10 cellular contexts compared by ENCODE assay signal in the genomic region with DNA sequence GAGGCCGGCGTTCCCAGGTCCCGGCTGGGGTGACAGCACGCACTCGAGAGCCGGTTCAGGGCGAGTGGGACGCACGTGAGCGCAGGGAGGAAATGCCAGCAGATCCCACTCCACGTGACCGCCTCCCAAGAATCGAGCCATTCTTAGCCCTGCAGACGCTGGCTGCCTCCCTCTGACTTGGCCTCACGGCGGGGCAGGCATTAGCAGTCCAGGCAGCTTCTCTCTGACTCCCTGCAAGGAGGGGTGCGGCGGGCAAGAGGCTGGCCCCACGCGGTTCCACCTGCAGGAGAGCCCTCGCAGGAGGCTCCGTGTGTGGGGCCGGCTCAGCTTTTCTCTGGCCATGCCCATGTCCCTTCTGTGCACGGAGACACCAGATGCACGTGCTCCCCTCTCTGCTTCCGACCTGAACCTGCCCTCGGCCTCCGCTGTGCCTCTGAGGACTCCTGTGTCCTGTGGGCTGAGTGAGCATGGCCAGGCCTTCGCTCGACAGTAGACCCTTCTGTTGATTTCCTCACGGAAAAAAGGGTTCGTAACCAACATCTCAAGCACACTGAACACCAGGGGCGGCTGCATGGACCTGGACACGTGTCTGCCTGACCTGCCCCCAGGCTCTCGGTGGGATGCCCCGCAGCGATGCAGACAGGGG. TPM values are rescaled to one million over a fixed set of nuclear protein-coding genes. Genes with fewer than 3 reads are reported as not detected.
DNase-seq lines count a peak whose midpoint lies in the region; ATAC-seq and TF ChIP-seq lines count a peak whose summit lies in the region.
"Had no signal": no experiment of that assay in that cellular context is flagged by ENCODE, and none has a peak within 500 bp of the region (broad histone marks: within the 10 kb centered on the region; RNA-seq: fewer than 3 reads in every experiment).

No MANE protein-coding gene starts in this region.

- CTCF ChIA-PET in CD4-positive, alpha-beta T cell (lab: Charles Lee), result interaction anchor here (1.5 to 2.3 kb wide), 2 partner anchors 10 to 11 kb away, joined by 4 to 5 read pairs; a partner anchor contains a TSS

- H3K4me3 ChIP-seq in left ventricle myocardium inferior, result peak overlapping the region; percentile 69

- no peak for TF ChIP-seq CTCF in CD4-positive, alpha-beta T cell (IDR thresholded peaks at IDR 0.05)
- TF ChIP-seq CTCF in left ventricle myocardium inferior (IDR thresholded peaks at IDR 0.05; ENCODE audit: borderline replicate concordance), result no peak
- no peak for TF ChIP-seq CTCF in omental fat pad (IDR thresholded peaks at IDR 0.05)

- H3K9me3 ChIP-seq in CD4-positive, alpha-beta T cell (ENCODE audit: control insufficient read depth, low read length), result no peaks in the 10 kb centered on the region
- H3K9me3 ChIP-seq in left ventricle myocardium inferior (replicated peaks), result no peaks in the 10 kb centered on the region

- peak overlapping the region; percentile 86 for H3K27ac Mint-ChIP-seq in CD4-positive, alpha-beta T cell
- H3K27ac Mint-ChIP-seq in activated T-helper 1 cell treated with anti-CD3 and anti-CD28 coated beads, Interleukin-12 subunit alpha, Interleukin-12 subunit beta, Interleukin-2, Interleukin-4 antibody, amounts not matched to agents 30 ng/mL and 10 ng/mL and 1 ng/mL, durations not matched to agents 14 hours and 24 hours and 36 hours, result no peak overlapping the region

- POLR2A ChIA-PET in CD4-positive, alpha-beta T cell (lab: Charles Lee), result interaction anchor here (0.9 to 2.3 kb wide), 4 partner anchors 10 to 84 kb away, joined by 3 to 11 read pairs (median 7); a partner anchor contains a TSS

- no peak for ATAC-seq in CD4-positive, alpha-beta T cell (ENCODE audit: poor library complexity)
- ATAC-seq in GM19397 (IDR thresholded peaks at IDR 0.05; ENCODE audit: unreplicated experiment) (no peak), omental fat pad (ENCODE audit: low FRiP score) (no peak)

- no peaks in the 10 kb centered on the region for H3K9me3 Mint-ChIP-seq in CD4-positive, alpha-beta T cell
- H3K9me3 Mint-ChIP-seq in activated T-helper 1 cell treated with anti-CD3 and anti-CD28 coated beads, Interleukin-12 subunit alpha, Interleukin-12 subunit beta, Interleukin-2, Interleukin-4 antibody, amounts not matched to agents 30 ng/mL and 10 ng/mL and 1 ng/mL, durations not matched to agents 14 hours and 24 hours and 36 hours, result no peaks in the 10 kb centered on the region

- peaks cover 22% of the 10 kb centered on the region for H3K36me3 Mint-ChIP-seq in CD4-positive, alpha-beta T cell (ENCODE audit: low read depth)
- no peaks in the 10 kb centered on the region for H3K36me3 Mint-ChIP-seq in activated T-helper 1 cell treated with anti-CD3 and anti-CD28 coated beads, Interleukin-12 subunit alpha, Interleukin-12 subunit beta, Interleukin-2, Interleukin-4 antibody, amounts not matched to agents 30 ng/mL and 10 ng/mL and 1 ng/mL, durations not matched to agents 14 hours and 24 hours and 36 hours (ENCODE audit: low read depth)

- intact Hi-C loops in CD4-positive, alpha-beta T cell (cut with DNase I, micrococcal nuclease), result no loop called here
- intact Hi-C loops in activated T-helper 1 cell treated with anti-CD3 and anti-CD28 coated beads, Interleukin-12 subunit alpha, Interleukin-12 subunit beta, Interleukin-2, Interleukin-4 antibody, amounts not matched to agents 30 ng/mL and 10 ng/mL and 1 ng/mL, durations not matched to agents 14 hours and 24 hours and 36 hours (cut with micrococcal nuclease), result no loop called here
- intact Hi-C loops in left ventricle myocardium inferior (cut with micrococcal nuclease), result no loop called here

- peaks cover 42% of the 10 kb centered on the region for H3K4me1 Mint-ChIP-seq in CD4-positive, alpha-beta T cell (ENCODE audit: low read depth)
- H3K4me1 Mint-ChIP-seq in activated T-helper 1 cell treated with anti-CD3 and anti-CD28 coated beads, Interleukin-12 subunit alpha, Interleukin-12 subunit beta, Interleukin-2, Interleukin-4 antibody, amounts not matched to agents 30 ng/mL and 10 ng/mL and 1 ng/mL, durations not matched to agents 14 hours and 24 hours and 36 hours (ENCODE audit: low read depth), result peaks cover 9% of the 10 kb centered on the region

- H3K4me3 Mint-ChIP-seq in CD4-positive, alpha-beta T cell, result peak overlapping the region; percentile 95
- peak overlapping the region; percentile 77 for H3K4me3 Mint-ChIP-seq in activated T-helper 1 cell treated with anti-CD3 and anti-CD28 coated beads, Interleukin-12 subunit alpha, Interleukin-12 subunit beta, Interleukin-2, Interleukin-4 antibody, amounts not matched to agents 30 ng/mL and 10 ng/mL and 1 ng/mL, durations not matched to agents 14 hours and 24 hours and 36 hours

- H3K27me3 Mint-ChIP-seq in CD4-positive, alpha-beta T cell, result no peaks in the 10 kb centered on the region
- H3K27me3 Mint-ChIP-seq in activated T-helper 1 cell treated with anti-CD3 and anti-CD28 coated beads, Interleukin-12 subunit alpha, Interleukin-12 subunit beta, Interleukin-2, Interleukin-4 antibody, amounts not matched to agents 30 ng/mL and 10 ng/mL and 1 ng/mL, durations not matched to agents 14 hours and 24 hours and 36 hours (ENCODE audit: insufficient read depth), result no peaks in the 10 kb centered on the region

- peaks cover 84% of the 10 kb centered on the region for H3K4me1 ChIP-seq in left ventricle myocardium inferior
- H3K4me1 ChIP-seq: parathyroid adenoma had no signal

- no peak for DNase-seq in CD4-positive, alpha-beta T cell
- DNase-seq in activated T-helper 1 cell treated with anti-CD3 and anti-CD28 coated beads, Interleukin-12 subunit alpha, Interleukin-12 subunit beta, Interleukin-2, Interleukin-4 antibody, amounts not matched to agents 30 ng/mL and 10 ng/mL and 1 ng/mL, durations not matched to agents 14 hours and 24 hours and 36 hours (ENCODE audit: low spot score), result no peak
- DNase-seq in left ventricle myocardium inferior (peak; percentile 44), renal cortical epithelial cell (ENCODE audit: low read depth) (peak; percentile 15), DMS 273 (lab: John Stamatoyannopoulos, UW; ENCODE audit: unreplicated experiment) (no peak), NCI-H345 (lab: John Stamatoyannopoulos, UW) (no peak), omental fat pad (ENCODE audit: low spot score) (no peak)
- DNase-seq: NCI-H187 treated with DMSO at 0.1 percent for 48 hours had no signal

- H3K36me3 ChIP-seq in left ventricle myocardium inferior, result peaks cover 19% of the 10 kb centered on the region

- H3K27ac ChIP-seq in CD4-positive, alpha-beta T cell (ENCODE audit: low read depth, low read length), result peak overlapping the region; percentile 46
- peak overlapping the region; percentile 88 for H3K27ac ChIP-seq in left ventricle myocardium inferior (replicated peaks)

- no peaks in the 10 kb centered on the region for H3K27me3 ChIP-seq in CD4-positive, alpha-beta T cell (ENCODE audit: control insufficient read depth, insufficient read depth, low read length)
- no peaks in the 10 kb centered on the region for H3K27me3 ChIP-seq in left ventricle myocardium inferior (ENCODE audit: low read depth)

RNA-seq across cellular contexts. Expression of a gene that starts 10.2 kb away (rescaled TPM):
- 10 to 100 TPM in 1 of 2 experiments, 1 to 10 TPM in 1; 9.9 to 13.7 TPM for total RNA-seq in CD4-positive, alpha-beta T cell
- total RNA-seq in activated T-helper 1 cell treated with anti-CD3 and anti-CD28 coated beads, Interleukin-12 subunit alpha, Interleukin-12 subunit beta, Interleukin-2, Interleukin-4 antibody, amounts not matched to agents 30 ng/mL and 10 ng/mL and 1 ng/mL, durations not matched to agents 14 hours and 24 hours and 36 hours, result 2.2 and 2.8 TPM in 2 replicates
- total RNA-seq in left ventricle myocardium inferior (29.8 TPM), renal cortical epithelial cell (3.0 and 3.6 TPM in 2 replicates), omental fat pad (10 to 100 TPM; 29.6 to 89.8 (median 56.9) TPM)

RNA-seq across cellular contexts. Expression of a gene that starts 33.4 kb away (rescaled TPM):
- total RNA-seq in CD4-positive, alpha-beta T cell, result not detected
- not detected in 2 replicates for total RNA-seq in activated T-helper 1 cell treated with anti-CD3 and anti-CD28 coated beads, Interleukin-12 subunit alpha, Interleukin-12 subunit beta, Interleukin-2, Interleukin-4 antibody, amounts not matched to agents 30 ng/mL and 10 ng/mL and 1 ng/mL, durations not matched to agents 14 hours and 24 hours and 36 hours
- total RNA-seq in left ventricle myocardium inferior, result 3.0 TPM
- 0.52 and 1.6 TPM in 2 replicates for total RNA-seq in renal cortical epithelial cell
- total RNA-seq in omental fat pad, result 10 to 100 TPM in 1 of 4 donors, 1 to 10 TPM in 3; 3.2 to 18.9 (median 4.1) TPM

Comparison
In these comparisons a context has a peak if more than half of its experiments do, and no peak if none do; other contexts are left out.
1. DNase-seq: peak in left ventricle myocardium inferior (single experiment) and renal cortical epithelial cell (single experiment); none in CD4-positive, alpha-beta T cell (0 of 10), activated T-helper 1 cell treated with anti-CD3 and anti-CD28 coated beads, Interleukin-12 subunit alpha, Interleukin-12 subunit beta, Interleukin-2, Interleukin-4 antibody, amounts not matched to agents 30 ng/mL and 10 ng/mL and 1 ng/mL, durations not matched to agents 14 hours and 24 hours and 36 hours (single experiment), DMS 273 (single experiment), NCI-H345 (single experiment) and omental fat pad (single experiment).